Comparison of ENCODE assay signal across 1 cellular context in the genomic region with DNA sequence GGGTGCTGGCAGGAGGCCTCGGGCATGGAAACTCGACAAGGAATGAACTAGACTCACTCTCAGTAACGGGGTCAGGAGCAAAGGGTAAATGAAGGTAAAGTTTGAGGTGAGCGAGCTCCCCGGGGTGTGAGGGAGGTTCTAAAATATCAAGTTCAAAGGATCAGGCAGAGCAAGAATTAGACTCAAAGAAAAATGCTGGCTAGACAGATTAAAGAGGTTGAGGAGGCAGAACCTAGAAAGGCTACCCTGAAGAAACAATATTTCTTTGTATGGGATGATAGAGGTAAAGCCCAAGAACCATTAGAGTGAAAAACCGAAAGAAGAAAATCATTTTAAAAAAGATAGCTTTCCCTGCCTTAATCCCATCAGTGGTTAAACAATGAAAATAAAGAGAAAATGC.
A peak's percentile ranks its signal among the peaks of the same experiment; 100 is the strongest.
TF ChIP-seq lines count a peak whose summit lies in the region.

No MANE protein-coding gene starts in this region.

TF ChIP-seq in K562, 482 proteins besides CTCF, POLR2A, EP300 and RAD21 (continued from another document):
- no peak for TF ChIP-seq ZNF830 (CRISPR knock-in tag; IDR thresholded peaks at IDR 0.05)
- TF ChIP-seq C11orf30 (IDR thresholded peaks at IDR 0.05; ENCODE audit: low read depth), result peak; percentile 47; the same call in 1 of the 2 replicates
